ENCODE assay signal across 5 cellular contexts in genomic region chr5:108238461-108238860, GRCh38.
"Had no signal": no experiment of that assay in that cellular context is flagged by ENCODE, and none has a peak within 500 bp of the region (broad histone marks: within the 10 kb centered on the region; RNA-seq: fewer than 3 reads in every experiment).

No MANE protein-coding gene starts in this region.

- H3K4me2 ChIP-seq: GM23338 had no signal

- H3K4me3 ChIP-seq: GM23338, K562 had no signal

- DNase-seq: H9, HCEC 1CT, IMR-90 had no signal

- ATAC-seq: K562 had no signal
